16 cellular contexts compared by ENCODE assay signal in the genomic region with DNA sequence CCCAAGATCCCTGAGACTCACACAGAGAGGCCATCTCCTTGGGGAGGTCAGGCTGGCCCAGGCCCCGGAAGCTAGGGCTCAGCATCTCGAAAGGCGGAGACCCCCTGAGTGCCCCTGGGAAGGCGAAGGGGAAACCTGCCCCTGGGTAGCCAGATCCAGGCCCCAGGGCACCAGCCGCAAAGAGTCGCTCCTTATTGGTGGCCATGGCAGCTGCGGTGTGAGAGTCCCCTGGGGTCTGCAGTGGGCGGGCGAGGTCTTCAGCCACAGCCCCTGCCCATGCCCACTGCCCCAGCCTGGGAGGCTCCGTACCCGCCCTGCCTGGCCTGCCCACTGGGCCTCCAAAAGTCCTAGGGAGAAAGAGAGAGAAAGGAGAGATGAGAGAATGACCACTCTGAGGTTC.
"Had no signal": no experiment of that assay in that cellular context is flagged by ENCODE, and none has a peak within 500 bp of the region (broad histone marks: within the 10 kb centered on the region; RNA-seq: fewer than 3 reads in every experiment).

No MANE protein-coding gene starts in this region.

- H3K4me3 Mint-ChIP-seq: activated naive CD8-positive, alpha-beta T cell treated with anti-CD3 and anti-CD28 coated beads for 36 hours; WTC11 had no signal

- H3K27ac ChIP-seq: left lung, neutrophil, upper lobe of left lung had no signal

- H3K9me3 Mint-ChIP-seq: activated naive CD8-positive, alpha-beta T cell treated with anti-CD3 and anti-CD28 coated beads for 36 hours; WTC11 had no signal

- DNase-seq: activated CD4-positive, alpha-beta T cell treated with anti-CD3 and anti-CD28 coated beads for 48 hours; activated gamma-delta T cell; activated naive CD8-positive, alpha-beta T cell treated with anti-CD3 and anti-CD28 coated beads for 36 hours; dorsolateral prefrontal cortex; left lung; mesenchymal stem cell; right cardiac atrium; stimulated activated CD4-positive, alpha-beta T cell treated with anti-CD3 and anti-CD28 coated beads, Interleukin-1b, Interleukin-23, amount 100 ng/mL, for 48 hours; stimulated activated naive CD4-positive, alpha-beta T cell; substantia nigra; T-helper 1 cell had no signal

- ATAC-seq: gastroesophageal sphincter, left lung, right cardiac atrium, WTC11 had no signal

- H3K27ac Mint-ChIP-seq: activated naive CD8-positive, alpha-beta T cell treated with anti-CD3 and anti-CD28 coated beads for 36 hours; WTC11 had no signal

- H3K27me3 ChIP-seq: dorsolateral prefrontal cortex, gastroesophageal sphincter, upper lobe of left lung had no signal

- H3K27me3 Mint-ChIP-seq: activated naive CD8-positive, alpha-beta T cell treated with anti-CD3 and anti-CD28 coated beads for 36 hours had no signal

- H3K9me3 ChIP-seq: gastroesophageal sphincter, left lung, neutrophil, upper lobe of left lung had no signal

- H3K4me3 ChIP-seq: dorsolateral prefrontal cortex, gastroesophageal sphincter, left lung, SK-N-MC, upper lobe of left lung had no signal
